29 cellular contexts compared by ENCODE assay signal in the genomic region with DNA sequence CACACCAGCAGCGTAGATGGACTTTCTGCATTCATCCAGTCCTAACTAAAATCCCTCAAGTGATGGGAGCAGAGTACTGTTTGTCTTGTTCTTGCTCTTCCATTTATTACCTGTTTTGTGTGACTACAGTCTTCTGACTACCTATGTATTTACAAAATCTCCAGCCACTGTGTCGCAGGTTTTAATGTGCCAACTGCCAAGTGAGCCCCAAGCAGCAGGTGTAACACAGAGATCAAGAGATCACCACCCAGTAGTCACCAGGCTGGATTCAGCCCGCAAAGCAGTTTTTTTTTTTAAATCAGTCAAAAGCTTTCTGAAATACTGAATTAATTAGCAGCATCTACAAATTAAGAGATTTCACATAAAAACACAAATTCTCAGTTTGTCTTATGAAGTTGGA.
"Had no signal": no experiment of that assay in that cellular context is flagged by ENCODE, and none has a peak within 500 bp of the region (broad histone marks: within the 10 kb centered on the region; RNA-seq: fewer than 3 reads in every experiment).

No MANE protein-coding gene starts in this region.

- H3K4me3 Mint-ChIP-seq: activated B cell treated with CpG ODN at 0.5 μM for 24 hours; activated CD8-positive, alpha-beta T cell treated with anti-CD3 and anti-CD28 coated beads for 36 hours; activated naive CD8-positive, alpha-beta T cell; activated T-cell treated with anti-CD3 and anti-CD28 coated beads, Interleukin-2, amount 50 U/mL, for 4 hours; activated T-helper 17 cell treated with anti-CD3 and anti-CD28 coated beads, Interleukin-2, amount 50 U/mL, for 72 hours; central memory CD8-positive, alpha-beta T cell; effector memory CD8-positive, alpha-beta T cell had no signal

- H2AFZ ChIP-seq: hepatocyte had no signal

- H3K4me3 ChIP-seq: esophagus squamous epithelium, gastroesophageal sphincter, heart right ventricle, hepatocyte had no signal

- H3K27me3 Mint-ChIP-seq: activated B cell treated with CpG ODN at 0.5 μM for 24 hours; activated CD8-positive, alpha-beta T cell treated with anti-CD3 and anti-CD28 coated beads for 36 hours; activated naive CD8-positive, alpha-beta T cell; activated T-helper 17 cell treated with anti-CD3 and anti-CD28 coated beads, Interleukin-2, amount 50 U/mL, for 72 hours; central memory CD8-positive, alpha-beta T cell; effector memory CD8-positive, alpha-beta T cell had no signal

- H3K27ac ChIP-seq: brain microvascular endothelial cell, esophagus squamous epithelium, heart right ventricle, hepatocyte, WERI-Rb-1 had no signal

- ATAC-seq: activated CD4-positive, CD25-positive, alpha-beta regulatory T cell treated with anti-CD3 and anti-CD28 coated beads, Interleukin-2, amount 50 U/mL, for 24 hours; activated CD8-positive, alpha-beta T cell treated with anti-CD3 and anti-CD28 coated beads for 36 hours; activated T-cell treated with anti-CD3 and anti-CD28 coated beads, Interleukin-2, amount 50 U/mL, for 4 hours; activated T-helper 17 cell treated with anti-CD3 and anti-CD28 coated beads, Interleukin-2, amount 50 U/mL, for 72 hours; effector memory CD8-positive, alpha-beta T cell; heart right ventricle had no signal

- H3K4me1 Mint-ChIP-seq: activated B cell treated with CpG ODN at 0.5 μM for 24 hours; activated T-helper 17 cell treated with anti-CD3 and anti-CD28 coated beads, Interleukin-2, amount 50 U/mL, for 72 hours; central memory CD8-positive, alpha-beta T cell had no signal

- H3K4me1 ChIP-seq: esophagus squamous epithelium, heart right ventricle had no signal

- DNase-seq: activated B cell treated with CpG ODN at 0.5 μM for 24 hours; activated CD4-positive, alpha-beta T cell treated with anti-CD3 and anti-CD28 coated beads for 48 hours; activated CD4-positive, alpha-beta T cell treated with anti-CD3 and anti-CD28 coated beads, Interleukin-2, amount 50 U/mL, for 1 hour; activated CD4-positive, alpha-beta T cell treated with anti-CD3 and anti-CD28 coated beads, Interleukin-2, amount 50 U/mL, for 48 hours; activated CD8-positive, alpha-beta memory T cell treated with anti-CD3 and anti-CD28 coated beads for 24 hours; activated CD8-positive, alpha-beta T cell treated with anti-CD3 and anti-CD28 coated beads for 36 hours; activated effector memory CD4-positive, alpha-beta T cell treated with Interleukin-2 at 50 U/mL for 16 hours; activated gamma-delta T cell treated with Interleukin-2 at 50 U/mL for 16 hours; activated naive CD4-positive, alpha-beta T cell treated with anti-CD3 and anti-CD28 coated beads, Interleukin-2, amount 50 U/mL, for 16 hours; activated naive CD4-positive, alpha-beta T cell treated with Interleukin-2 at 50 U/mL for 16 hours; activated T-cell treated with anti-CD3 and anti-CD28 coated beads, Interleukin-2, amount 50 U/mL, for 4 hours; amniotic stem cell; cortex of kidney; dermis blood vessel endothelial cell; effector CD4-positive, alpha-beta T cell; effector memory CD8-positive, alpha-beta T cell; erythroblast; esophagus squamous epithelium; foreskin melanocyte; heart right ventricle; T1000; WERI-Rb-1 had no signal

- H3K27me3 ChIP-seq: brain microvascular endothelial cell, esophagus squamous epithelium, gastroesophageal sphincter, heart right ventricle, hepatocyte had no signal

- H3K36me3 ChIP-seq: brain microvascular endothelial cell, esophagus squamous epithelium, gastroesophageal sphincter, heart right ventricle, WERI-Rb-1 had no signal

- H3K4me2 ChIP-seq: hepatocyte had no signal

- H3K9me3 ChIP-seq: esophagus squamous epithelium, gastroesophageal sphincter, heart right ventricle had no signal

- H3K36me3 Mint-ChIP-seq: activated naive CD8-positive, alpha-beta T cell had no signal

- H3K27ac Mint-ChIP-seq: activated B cell treated with CpG ODN at 0.5 μM for 24 hours; activated CD8-positive, alpha-beta T cell treated with anti-CD3 and anti-CD28 coated beads for 36 hours; activated naive CD8-positive, alpha-beta T cell; activated T-helper 17 cell treated with anti-CD3 and anti-CD28 coated beads, Interleukin-2, amount 50 U/mL, for 72 hours; effector memory CD8-positive, alpha-beta T cell had no signal

- H3K79me2 ChIP-seq: hepatocyte had no signal
